In genomic region chr6:52576392-52577021, GRCh38 we compare ENCODE assay signal across 8 cellular contexts. TPM values are rescaled to one million over a fixed set of nuclear protein-coding genes. Genes with fewer than 3 reads are reported as not detected.
DNase-seq lines count a peak whose midpoint lies in the region; ATAC-seq and TF ChIP-seq lines count a peak whose summit lies in the region.

No MANE protein-coding gene starts in this region.

- H3F3A ChIP-seq in DOHH2 (ENCODE audit: control insufficient read depth, insufficient read depth): peaks cover 7% of the 10 kb centered on the region

- H3K9me2 ChIP-seq in DOHH2 (replicated peaks; ENCODE audit: control insufficient read depth, low read length): no peaks in the 10 kb centered on the region

- H3K9me3 ChIP-seq in DOHH2 (ENCODE audit: control insufficient read depth, insufficient read depth, low read length): no peaks in the 10 kb centered on the region
- no peaks in the 10 kb centered on the region for H3K9me3 ChIP-seq in HUES6 (ENCODE audit: control insufficient read depth, insufficient read depth, low read depth, low read length)
- no peaks in the 10 kb centered on the region for H3K9me3 ChIP-seq in SK-N-MC (ENCODE audit: low read depth, low read length)
- H3K9me3 ChIP-seq in right cardiac atrium (ENCODE audit: control insufficient read depth, low read length): no peaks in the 10 kb centered on the region

- TF ChIP-seq CTCF in DOHH2 (IDR thresholded peaks at IDR 0.05; ENCODE audit: low read depth, low read length, poor library complexity, severe bottlenecking): peak; percentile 73

- H3K27me3 ChIP-seq in DOHH2 (ENCODE audit: control insufficient read depth, low read length): peaks cover 5% of the 10 kb centered on the region; the same call in 1 of the 2 replicates
- H3K27me3 ChIP-seq in HUES6 (ENCODE audit: control insufficient read depth, insufficient read depth, low read length): no peaks in the 10 kb centered on the region
- H3K27me3 ChIP-seq in right cardiac atrium (ENCODE audit: control insufficient read depth, insufficient read depth): no peaks in the 10 kb centered on the region

- H4K20me1 ChIP-seq in DOHH2 (ENCODE audit: control insufficient read depth, insufficient read depth, low read depth, low read length): no peaks in the 10 kb centered on the region; the same call in 1 of the 2 replicates

- H3K9ac ChIP-seq in HUES6 (ENCODE audit: low read length) (peak overlapping the region; percentile 80), SK-N-MC (ENCODE audit: insufficient read length) (peak overlapping the region; percentile 59)

- peak overlapping the region; percentile 78 for H3K4me3 ChIP-seq in DOHH2 (ENCODE audit: low read length)
- H3K4me3 ChIP-seq in HUES6 (ENCODE audit: low read depth, low read length): peak overlapping the region; percentile 89
- H3K4me3 ChIP-seq in SK-N-MC: peak overlapping the region; percentile 84
- peak overlapping the region; percentile 83 for H3K4me3 ChIP-seq in right cardiac atrium (ENCODE audit: low read length)

- no peak overlapping the region for H3K27ac ChIP-seq in DOHH2 (ENCODE audit: low read depth, low read length)
- no peak overlapping the region for H3K27ac ChIP-seq in HUES6 (ENCODE audit: low read depth, low read length)
- no peak overlapping the region for H3K27ac ChIP-seq in SK-N-MC
- H3K27ac ChIP-seq in right cardiac atrium (ENCODE audit: low read length): peak overlapping the region; percentile 66

- no peak for DNase-seq in SK-N-MC (ENCODE audit: low read depth, low spot score)
- peak; percentile 21 for DNase-seq in activated naive CD8-positive, alpha-beta T cell treated with anti-CD3 and anti-CD28 coated beads, Interleukin-2, amount 50 U/mL, for 16 hours (ENCODE audit: low read depth, low spot score)
- peak; percentile 73 to 87 (median 84) for DNase-seq in right cardiac atrium
- peak; percentile 73 for DNase-seq in renal cortical epithelial cell (ENCODE audit: low read depth)
- DNase-seq in putamen (ENCODE audit: low spot score): no peak

- peak overlapping the region; percentile 59 for H3K4me2 ChIP-seq in DOHH2 (ENCODE audit: low read length)

- H3K79me2 ChIP-seq in DOHH2 (ENCODE audit: control insufficient read depth, low read length): peaks cover 4% of the 10 kb centered on the region; the same call in 1 of the 2 replicates

- ATAC-seq in GM21515 (IDR thresholded peaks at IDR 0.05; ENCODE audit: unreplicated experiment): peak; percentile 60
- ATAC-seq in right cardiac atrium: peak; percentile 71 to 76

- H3K4me1 ChIP-seq in DOHH2 (ENCODE audit: control insufficient read depth, low read length) (peaks cover 17% of the 10 kb centered on the region), HUES6 (ENCODE audit: control insufficient read depth, insufficient read depth, low read length) (peaks cover 43% of the 10 kb centered on the region), right cardiac atrium (ENCODE audit: control insufficient read depth, insufficient read depth, low read length) (peaks cover 23% of the 10 kb centered on the region)

- WGBS in right cardiac atrium: 1% methylated on average over 51 of the region's 51 CpGs

- intact Hi-C loops in right cardiac atrium (cut with DNase I): loop anchor here in 3 of 4 donors (5.0 to 10.0 kb wide), 3 partner anchors 72 to 152 kb away; partner anchors contain the start of gene EFHC1 (in 1 of the 3)

- H3K36me3 ChIP-seq in DOHH2 (ENCODE audit: control insufficient read depth, low read length) (no peaks in the 10 kb centered on the region), HUES6 (ENCODE audit: control insufficient read depth, insufficient read depth, low read length) (no peaks in the 10 kb centered on the region), SK-N-MC (ENCODE audit: insufficient read depth, low read length) (no peaks in the 10 kb centered on the region)

RNA-seq across cellular contexts. Expression of gene TRAM2, which starts 0.4 kb away (rescaled TPM):
- 10 to 100 TPM; 14.5 to 18.2 (median 15.2) TPM for total RNA-seq in right cardiac atrium
- 7.1 TPM for polyA plus RNA-seq in right cardiac atrium
- 11.5 and 47.0 TPM in 2 replicates for total RNA-seq in renal cortical epithelial cell

Comparison
In these comparisons a context has a peak if more than half of its experiments do, and no peak if none do; other contexts are left out.
1. DNase-seq: peak in activated naive CD8-positive, alpha-beta T cell treated with anti-CD3 and anti-CD28 coated beads, Interleukin-2, amount 50 U/mL, for 16 hours (single experiment), right cardiac atrium (3 of 3) and renal cortical epithelial cell (single experiment); none in SK-N-MC (single experiment) and putamen (single experiment).
2. Peak in every context shown above with its lines, with median percentiles within 50 percentile points of each other: H3K4me3 ChIP-seq.